In the genomic region with DNA sequence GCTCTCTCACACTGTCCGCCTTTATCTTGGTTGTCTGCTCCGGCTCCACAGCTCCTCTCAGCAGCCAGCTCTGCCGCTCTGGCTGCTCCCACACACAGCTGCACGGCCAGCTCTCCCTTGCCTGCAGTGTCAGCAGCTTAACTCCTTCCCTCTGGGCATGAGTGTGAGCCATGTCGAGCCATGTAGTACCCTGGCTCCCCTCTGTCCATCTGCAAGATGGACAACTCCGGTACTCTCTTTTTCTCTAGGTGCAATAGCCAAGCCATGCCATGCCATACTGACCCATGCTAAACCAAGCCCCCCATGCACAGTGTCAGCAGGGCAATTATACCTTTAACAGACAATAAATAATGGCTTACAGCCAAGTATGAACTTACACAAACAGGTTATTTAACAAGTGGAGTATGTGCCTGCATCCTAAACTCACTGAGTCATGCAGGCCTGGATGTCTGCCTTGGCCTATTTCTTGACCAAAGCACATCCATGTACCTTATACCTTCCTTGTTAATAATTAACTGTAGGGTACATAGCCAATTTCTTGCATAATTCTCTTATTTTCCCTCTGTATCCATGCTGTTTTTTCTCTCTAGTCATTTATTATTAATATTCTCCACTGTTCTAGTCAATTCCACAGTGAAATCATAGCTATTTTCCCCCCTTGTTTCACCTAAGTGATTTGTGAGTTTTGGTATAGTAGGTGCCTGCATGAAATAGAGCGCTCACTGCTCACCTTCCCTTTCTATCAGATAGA, we compare ENCODE assay signal across 1 cellular context.
TF ChIP-seq lines count a peak whose summit lies in the region.

No MANE protein-coding gene starts in this region.

TF ChIP-seq in HepG2, 621 proteins besides CTCF, POLR2A, EP300 and RAD21 (continued from another document and continues in another):
- TF ChIP-seq, protein P1, sequence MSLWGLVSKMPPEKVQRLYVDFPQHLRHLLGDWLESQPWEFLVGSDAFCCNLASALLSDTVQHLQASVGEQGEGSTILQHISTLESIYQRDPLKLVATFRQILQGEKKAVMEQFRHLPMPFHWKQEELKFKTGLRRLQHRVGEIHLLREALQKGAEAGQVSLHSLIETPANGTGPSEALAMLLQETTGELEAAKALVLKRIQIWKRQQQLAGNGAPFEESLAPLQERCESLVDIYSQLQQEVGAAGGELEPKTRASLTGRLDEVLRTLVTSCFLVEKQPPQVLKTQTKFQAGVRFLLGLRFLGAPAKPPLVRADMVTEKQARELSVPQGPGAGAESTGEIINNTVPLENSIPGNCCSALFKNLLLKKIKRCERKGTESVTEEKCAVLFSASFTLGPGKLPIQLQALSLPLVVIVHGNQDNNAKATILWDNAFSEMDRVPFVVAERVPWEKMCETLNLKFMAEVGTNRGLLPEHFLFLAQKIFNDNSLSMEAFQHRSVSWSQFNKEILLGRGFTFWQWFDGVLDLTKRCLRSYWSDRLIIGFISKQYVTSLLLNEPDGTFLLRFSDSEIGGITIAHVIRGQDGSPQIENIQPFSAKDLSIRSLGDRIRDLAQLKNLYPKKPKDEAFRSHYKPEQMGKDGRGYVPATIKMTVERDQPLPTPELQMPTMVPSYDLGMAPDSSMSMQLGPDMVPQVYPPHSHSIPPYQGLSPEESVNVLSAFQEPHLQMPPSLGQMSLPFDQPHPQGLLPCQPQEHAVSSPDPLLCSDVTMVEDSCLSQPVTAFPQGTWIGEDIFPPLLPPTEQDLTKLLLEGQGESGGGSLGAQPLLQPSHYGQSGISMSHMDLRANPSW (CRISPR knock-in tag; IDR thresholded peaks at IDR 0.05; ENCODE audit: borderline replicate concordance), result no peak
- TF ChIP-seq ZNF547 (CRISPR knock-in tag; IDR thresholded peaks at IDR 0.05), result no peak
- no peak for TF ChIP-seq TOE1 (CRISPR knock-in tag; IDR thresholded peaks at IDR 0.05)
- 0 out of 2 replicates have a peak, but pooled peaks have one; percentile 41 for TF ChIP-seq SMAD3 (CRISPR knock-in tag; IDR thresholded peaks at IDR 0.05)
- no peak for TF ChIP-seq ZKSCAN1 (IDR thresholded peaks at IDR 0.05; ENCODE audit: low read length)
- TF ChIP-seq, protein P2, sequence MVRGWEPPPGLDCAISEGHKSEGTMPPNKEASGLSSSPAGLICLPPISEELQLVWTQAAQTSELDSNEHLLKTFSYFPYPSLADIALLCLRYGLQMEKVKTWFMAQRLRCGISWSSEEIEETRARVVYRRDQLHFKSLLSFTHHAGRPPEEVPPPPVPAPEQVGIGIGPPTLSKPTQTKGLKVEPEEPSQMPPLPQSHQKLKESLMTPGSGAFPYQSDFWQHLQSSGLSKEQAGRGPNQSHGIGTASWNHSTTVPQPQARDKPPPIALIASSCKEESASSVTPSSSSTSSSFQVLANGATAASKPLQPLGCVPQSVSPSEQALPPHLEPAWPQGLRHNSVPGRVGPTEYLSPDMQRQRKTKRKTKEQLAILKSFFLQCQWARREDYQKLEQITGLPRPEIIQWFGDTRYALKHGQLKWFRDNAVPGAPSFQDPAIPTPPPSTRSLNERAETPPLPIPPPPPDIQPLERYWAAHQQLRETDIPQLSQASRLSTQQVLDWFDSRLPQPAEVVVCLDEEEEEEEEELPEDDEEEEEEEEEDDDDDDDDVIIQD (CRISPR knock-in tag; IDR thresholded peaks at IDR 0.05; ENCODE audit: low read depth), result peak; percentile 94
- TF ChIP-seq, protein P3, sequence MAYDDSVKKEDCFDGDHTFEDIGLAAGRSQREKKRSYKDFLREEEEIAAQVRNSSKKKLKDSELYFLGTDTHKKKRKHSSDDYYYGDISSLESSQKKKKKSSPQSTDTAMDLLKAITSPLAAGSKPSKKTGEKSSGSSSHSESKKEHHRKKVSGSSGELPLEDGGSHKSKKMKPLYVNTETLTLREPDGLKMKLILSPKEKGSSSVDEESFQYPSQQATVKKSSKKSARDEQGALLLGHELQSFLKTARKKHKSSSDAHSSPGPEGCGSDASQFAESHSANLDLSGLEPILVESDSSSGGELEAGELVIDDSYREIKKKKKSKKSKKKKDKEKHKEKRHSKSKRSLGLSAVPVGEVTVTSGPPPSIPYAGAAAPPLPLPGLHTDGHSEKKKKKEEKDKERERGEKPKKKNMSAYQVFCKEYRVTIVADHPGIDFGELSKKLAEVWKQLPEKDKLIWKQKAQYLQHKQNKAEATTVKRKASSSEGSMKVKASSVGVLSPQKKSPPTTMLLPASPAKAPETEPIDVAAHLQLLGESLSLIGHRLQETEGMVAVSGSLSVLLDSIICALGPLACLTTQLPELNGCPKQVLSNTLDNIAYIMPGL (CRISPR knock-in tag; IDR thresholded peaks at IDR 0.05; ENCODE audit: borderline replicate concordance in 1 of 2, low read depth in 1 of 2), result peak in 1 of 2 experiments; percentile 41; a peak in 1 of 4 replicates
- no peak for TF ChIP-seq ZNF432 (CRISPR knock-in tag; IDR thresholded peaks at IDR 0.05; ENCODE audit: borderline replicate concordance)
- no peak for TF ChIP-seq MTA1 (CRISPR knock-in tag; IDR thresholded peaks at IDR 0.05; ENCODE audit: borderline replicate concordance)
- 0 out of 2 replicates have a peak, but pooled peaks have one; percentile 53 for TF ChIP-seq RNF2 (conservative IDR thresholded peaks at IDR 0.05; ENCODE audit: low read depth)
- TF ChIP-seq GATA4 (IDR thresholded peaks at IDR 0.05; ENCODE audit: borderline replicate concordance, low read depth), result peak; percentile 55; the same call in 1 of the 2 replicates
- no peak for TF ChIP-seq ZNF264 (CRISPR knock-in tag; IDR thresholded peaks at IDR 0.05)
- TF ChIP-seq GABPA (IDR thresholded peaks at IDR 0.05; ENCODE audit: low read depth, low read length), result no peak
- TF ChIP-seq GABPA (CRISPR knock-in tag; IDR thresholded peaks at IDR 0.05; ENCODE audit: low read depth), result peak; percentile 54; the same call in 1 of the 2 replicates
- TF ChIP-seq, protein P4, sequence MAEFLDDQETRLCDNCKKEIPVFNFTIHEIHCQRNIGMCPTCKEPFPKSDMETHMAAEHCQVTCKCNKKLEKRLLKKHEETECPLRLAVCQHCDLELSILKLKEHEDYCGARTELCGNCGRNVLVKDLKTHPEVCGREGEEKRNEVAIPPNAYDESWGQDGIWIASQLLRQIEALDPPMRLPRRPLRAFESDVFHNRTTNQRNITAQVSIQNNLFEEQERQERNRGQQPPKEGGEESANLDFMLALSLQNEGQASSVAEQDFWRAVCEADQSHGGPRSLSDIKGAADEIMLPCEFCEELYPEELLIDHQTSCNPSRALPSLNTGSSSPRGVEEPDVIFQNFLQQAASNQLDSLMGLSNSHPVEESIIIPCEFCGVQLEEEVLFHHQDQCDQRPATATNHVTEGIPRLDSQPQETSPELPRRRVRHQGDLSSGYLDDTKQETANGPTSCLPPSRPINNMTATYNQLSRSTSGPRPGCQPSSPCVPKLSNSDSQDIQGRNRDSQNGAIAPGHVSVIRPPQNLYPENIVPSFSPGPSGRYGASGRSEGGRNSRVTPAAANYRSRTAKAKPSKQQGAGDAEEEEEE (CRISPR knock-in tag; IDR thresholded peaks at IDR 0.05; ENCODE audit: borderline replicate concordance), result no peak
- TF ChIP-seq ESRRA (CRISPR knock-in tag; IDR thresholded peaks at IDR 0.05; ENCODE audit: low read depth), result no peak
- TF ChIP-seq MEF2D (CRISPR knock-in tag; IDR thresholded peaks at IDR 0.05), result peak; percentile 84
- 0 out of 2 replicates have a peak, but pooled peaks have one; percentile 48 for TF ChIP-seq ZNF670 (CRISPR knock-in tag; IDR thresholded peaks at IDR 0.05; ENCODE audit: borderline replicate concordance)
- peak; percentile 81 for TF ChIP-seq RCOR2 (CRISPR knock-in tag; IDR thresholded peaks at IDR 0.05)
- no peak for TF ChIP-seq ZSCAN21 (CRISPR knock-in tag; IDR thresholded peaks at IDR 0.05; ENCODE audit: borderline replicate concordance)
- 0 out of 2 replicates have a peak, but pooled peaks have one; percentile 38 for TF ChIP-seq ISL2 (CRISPR knock-in tag; IDR thresholded peaks at IDR 0.05)
- TF ChIP-seq, protein P5, sequence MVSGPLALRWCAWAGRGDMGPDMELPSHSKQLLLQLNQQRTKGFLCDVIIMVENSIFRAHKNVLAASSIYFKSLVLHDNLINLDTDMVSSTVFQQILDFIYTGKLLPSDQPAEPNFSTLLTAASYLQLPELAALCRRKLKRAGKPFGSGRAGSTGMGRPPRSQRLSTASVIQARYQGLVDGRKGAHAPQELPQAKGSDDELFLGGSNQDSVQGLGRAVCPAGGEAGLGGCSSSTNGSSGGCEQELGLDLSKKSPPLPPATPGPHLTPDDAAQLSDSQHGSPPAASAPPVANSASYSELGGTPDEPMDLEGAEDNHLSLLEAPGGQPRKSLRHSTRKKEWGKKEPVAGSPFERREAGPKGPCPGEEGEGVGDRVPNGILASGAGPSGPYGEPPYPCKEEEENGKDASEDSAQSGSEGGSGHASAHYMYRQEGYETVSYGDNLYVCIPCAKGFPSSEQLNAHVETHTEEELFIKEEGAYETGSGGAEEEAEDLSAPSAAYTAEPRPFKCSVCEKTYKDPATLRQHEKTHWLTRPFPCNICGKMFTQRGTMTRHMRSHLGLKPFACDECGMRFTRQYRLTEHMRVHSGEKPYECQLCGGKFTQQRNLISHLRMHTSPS (CRISPR knock-in tag; IDR thresholded peaks at IDR 0.05; ENCODE audit: low read depth), result no peak
- no peak for TF ChIP-seq ZNF550 (CRISPR knock-in tag; IDR thresholded peaks at IDR 0.05; ENCODE audit: borderline replicate concordance)
- peak; percentile 65 for TF ChIP-seq ZNF781 (CRISPR knock-in tag; IDR thresholded peaks at IDR 0.05; ENCODE audit: borderline replicate concordance, not compliant biosample characterization)
- 0 out of 2 replicates have a peak, but pooled peaks have one; percentile 41 for TF ChIP-seq YEATS4 (CRISPR knock-in tag; IDR thresholded peaks at IDR 0.05; ENCODE audit: borderline replicate concordance)
- no peak for TF ChIP-seq ZNF782 (CRISPR knock-in tag; IDR thresholded peaks at IDR 0.05; ENCODE audit: borderline replicate concordance)
- TF ChIP-seq TCF7 (IDR thresholded peaks at IDR 0.05; ENCODE audit: low read depth), result 0 out of 2 replicates have a peak, but pooled peaks have one; percentile 27
- TF ChIP-seq ZNF441 (CRISPR knock-in tag; IDR thresholded peaks at IDR 0.05; ENCODE audit: borderline replicate concordance), result peak; percentile 23; the same call in 1 of the 2 replicates
- TF ChIP-seq SRF (IDR thresholded peaks at IDR 0.05; ENCODE audit: low read depth, low read length), result no peak
- peak; percentile 41; the same call in 1 of the 2 replicates for TF ChIP-seq ZFY (CRISPR knock-in tag; IDR thresholded peaks at IDR 0.05)
- TF ChIP-seq, protein P6, sequence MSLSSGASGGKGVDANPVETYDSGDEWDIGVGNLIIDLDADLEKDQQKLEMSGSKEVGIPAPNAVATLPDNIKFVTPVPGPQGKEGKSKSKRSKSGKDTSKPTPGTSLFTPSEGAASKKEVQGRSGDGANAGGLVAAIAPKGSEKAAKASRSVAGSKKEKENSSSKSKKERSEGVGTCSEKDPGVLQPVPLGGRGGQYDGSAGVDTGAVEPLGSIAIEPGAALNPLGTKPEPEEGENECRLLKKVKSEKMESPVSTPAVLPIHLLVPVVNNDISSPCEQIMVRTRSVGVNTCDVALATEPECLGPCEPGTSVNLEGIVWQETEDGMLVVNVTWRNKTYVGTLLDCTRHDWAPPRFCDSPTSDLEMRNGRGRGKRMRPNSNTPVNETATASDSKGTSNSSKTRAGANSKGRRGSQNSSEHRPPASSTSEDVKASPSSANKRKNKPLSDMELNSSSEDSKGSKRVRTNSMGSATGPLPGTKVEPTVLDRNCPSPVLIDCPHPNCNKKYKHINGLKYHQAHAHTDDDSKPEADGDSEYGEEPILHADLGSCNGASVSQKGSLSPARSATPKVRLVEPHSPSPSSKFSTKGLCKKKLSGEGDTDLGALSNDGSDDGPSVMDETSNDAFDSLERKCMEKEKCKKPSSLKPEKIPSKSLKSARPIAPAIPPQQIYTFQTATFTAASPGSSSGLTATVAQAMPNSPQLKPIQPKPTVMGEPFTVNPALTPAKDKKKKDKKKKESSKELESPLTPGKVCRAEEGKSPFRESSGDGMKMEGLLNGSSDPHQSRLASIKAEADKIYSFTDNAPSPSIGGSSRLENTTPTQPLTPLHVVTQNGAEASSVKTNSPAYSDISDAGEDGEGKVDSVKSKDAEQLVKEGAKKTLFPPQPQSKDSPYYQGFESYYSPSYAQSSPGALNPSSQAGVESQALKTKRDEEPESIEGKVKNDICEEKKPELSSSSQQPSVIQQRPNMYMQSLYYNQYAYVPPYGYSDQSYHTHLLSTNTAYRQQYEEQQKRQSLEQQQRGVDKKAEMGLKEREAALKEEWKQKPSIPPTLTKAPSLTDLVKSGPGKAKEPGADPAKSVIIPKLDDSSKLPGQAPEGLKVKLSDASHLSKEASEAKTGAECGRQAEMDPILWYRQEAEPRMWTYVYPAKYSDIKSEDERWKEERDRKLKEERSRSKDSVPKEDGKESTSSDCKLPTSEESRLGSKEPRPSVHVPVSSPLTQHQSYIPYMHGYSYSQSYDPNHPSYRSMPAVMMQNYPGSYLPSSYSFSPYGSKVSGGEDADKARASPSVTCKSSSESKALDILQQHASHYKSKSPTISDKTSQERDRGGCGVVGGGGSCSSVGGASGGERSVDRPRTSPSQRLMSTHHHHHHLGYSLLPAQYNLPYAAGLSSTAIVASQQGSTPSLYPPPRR (CRISPR knock-in tag; IDR thresholded peaks at IDR 0.05; ENCODE audit: borderline replicate concordance), result peak; percentile 85; the same call in 1 of the 2 replicates
- peak; percentile 95 for TF ChIP-seq EHMT2 (IDR thresholded peaks at IDR 0.05; ENCODE audit: borderline replicate concordance, low read depth, low read length)
- TF ChIP-seq, protein P7, sequence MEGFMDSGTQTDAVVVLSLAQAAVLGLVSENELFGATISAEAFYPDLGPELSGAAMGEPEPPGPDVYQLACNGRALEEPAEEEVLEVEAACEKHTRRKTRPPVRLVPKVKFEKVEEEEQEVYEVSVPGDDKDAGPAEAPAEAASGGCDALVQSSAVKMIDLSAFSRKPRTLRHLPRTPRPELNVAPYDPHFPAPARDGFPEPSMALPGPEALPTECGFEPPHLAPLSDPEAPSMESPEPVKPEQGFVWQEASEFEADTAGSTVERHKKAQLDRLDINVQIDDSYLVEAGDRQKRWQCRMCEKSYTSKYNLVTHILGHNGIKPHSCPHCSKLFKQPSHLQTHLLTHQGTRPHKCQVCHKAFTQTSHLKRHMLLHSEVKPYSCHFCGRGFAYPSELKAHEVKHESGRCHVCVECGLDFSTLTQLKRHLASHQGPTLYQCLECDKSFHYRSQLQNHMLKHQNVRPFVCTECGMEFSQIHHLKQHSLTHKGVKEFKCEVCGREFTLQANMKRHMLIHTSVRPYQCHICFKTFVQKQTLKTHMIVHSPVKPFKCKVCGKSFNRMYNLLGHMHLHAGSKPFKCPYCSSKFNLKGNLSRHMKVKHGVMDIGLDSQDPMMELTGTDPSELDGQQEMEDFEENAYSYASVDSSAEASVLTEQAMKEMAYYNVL (CRISPR knock-in tag; IDR thresholded peaks at IDR 0.05; ENCODE audit: borderline replicate concordance), result peak; percentile 65; the same call in 1 of the 2 replicates
- no peak for TF ChIP-seq ZNF577 (CRISPR knock-in tag; IDR thresholded peaks at IDR 0.05; ENCODE audit: borderline replicate concordance, low read depth)
- TF ChIP-seq, protein P8, sequence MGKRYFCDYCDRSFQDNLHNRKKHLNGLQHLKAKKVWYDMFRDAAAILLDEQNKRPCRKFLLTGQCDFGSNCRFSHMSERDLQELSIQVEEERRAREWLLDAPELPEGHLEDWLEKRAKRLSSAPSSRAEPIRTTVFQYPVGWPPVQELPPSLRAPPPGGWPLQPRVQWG (CRISPR knock-in tag; IDR thresholded peaks at IDR 0.05; ENCODE audit: borderline replicate concordance, low read depth), result no peak
- no peak for TF ChIP-seq ZNF709 (CRISPR knock-in tag; IDR thresholded peaks at IDR 0.05)
